Comparison of ENCODE assay signal across 9 cellular contexts in the genomic region with DNA sequence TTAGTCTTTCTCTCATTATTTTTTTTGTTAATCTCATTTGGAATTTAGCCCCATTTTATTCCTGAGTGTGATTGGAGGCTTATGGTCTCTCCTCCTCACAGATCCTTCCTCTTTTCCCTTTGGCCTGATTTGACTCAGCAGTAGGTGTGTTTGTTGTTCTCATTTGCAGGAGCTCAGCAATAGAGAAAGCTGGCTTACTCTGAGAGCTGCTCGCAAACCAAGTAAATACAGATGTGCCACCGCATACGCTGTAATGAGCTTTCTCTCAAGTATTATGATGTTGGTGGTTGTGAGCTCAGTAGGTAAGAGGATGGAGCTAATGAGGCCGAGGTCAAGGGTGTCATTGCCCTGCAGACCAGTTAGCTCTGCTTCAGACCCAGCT.
DNase-seq lines count a peak whose midpoint lies in the region; ATAC-seq and TF ChIP-seq lines count a peak whose summit lies in the region.
"Had no signal": no experiment of that assay in that cellular context is flagged by ENCODE, and none has a peak within 500 bp of the region (broad histone marks: within the 10 kb centered on the region; RNA-seq: fewer than 3 reads in every experiment).

No MANE protein-coding gene starts in this region.

- H3K9me2 ChIP-seq in OCI-LY1 (ENCODE audit: low read depth, low read length) (no peaks in the 10 kb centered on the region), GM23248 (ENCODE audit: insufficient read depth) (no peaks in the 10 kb centered on the region)

- TF ChIP-seq CTCF in OCI-LY1 (IDR thresholded peaks at IDR 0.05; ENCODE audit: low read length): no peak
- no peak for TF ChIP-seq CTCF in uterus (IDR thresholded peaks at IDR 0.05)
- TF ChIP-seq CTCF in ovary (IDR thresholded peaks at IDR 0.05): no peak

- H3K4me2 ChIP-seq in OCI-LY1 (ENCODE audit: low read length) (peak overlapping the region; percentile 60), GM23248 (ENCODE audit: unreplicated experiment) (no peak overlapping the region)
- H3K4me2 ChIP-seq: KMS-11 had no signal

- ATAC-seq in GM19025 (IDR thresholded peaks at IDR 0.05; ENCODE audit: low read depth, unreplicated experiment): peak; percentile 74
- ATAC-seq in HG03280 (IDR thresholded peaks at IDR 0.05; ENCODE audit: unreplicated experiment): peak; percentile 61
- ATAC-seq in GM19455 (IDR thresholded peaks at IDR 0.05; ENCODE audit: unreplicated experiment): no peak

- H4K20me1 ChIP-seq in OCI-LY1 (ENCODE audit: insufficient read depth, low read length): no peaks in the 10 kb centered on the region
- no peaks in the 10 kb centered on the region for H4K20me1 ChIP-seq in GM23248 (ENCODE audit: insufficient read depth)

- H3K36me3 ChIP-seq in OCI-LY1 (ENCODE audit: insufficient read depth, low read length): no peaks in the 10 kb centered on the region
- H3K36me3 ChIP-seq in GM23248 (ENCODE audit: low read depth): peaks cover 14% of the 10 kb centered on the region; the same call in 1 of the 2 replicates
- H3K36me3 ChIP-seq in uterus: no peaks in the 10 kb centered on the region
- H3K36me3 ChIP-seq in ovary: no peaks in the 10 kb centered on the region

- H3K79me2 ChIP-seq in OCI-LY1 (ENCODE audit: insufficient read depth, low read length) (no peaks in the 10 kb centered on the region), GM23248 (ENCODE audit: insufficient read depth) (no peaks in the 10 kb centered on the region)

- H3K9me3 ChIP-seq in OCI-LY1 (ENCODE audit: low read length) (no peaks in the 10 kb centered on the region), GM23248 (ENCODE audit: low read depth) (no peaks in the 10 kb centered on the region), uterus (no peaks in the 10 kb centered on the region), ovary (no peaks in the 10 kb centered on the region)

- no peak for TF ChIP-seq POLR2A in uterus (IDR thresholded peaks at IDR 0.05)
- no peak for TF ChIP-seq POLR2A in ovary (IDR thresholded peaks at IDR 0.05)

- in situ Hi-C loops in GM23248 (cut with MboI): no loop called here

- no peak overlapping the region for H3K4me3 ChIP-seq in OCI-LY1 (ENCODE audit: low read depth, low read length, poor library complexity, severe bottlenecking)
- no peak overlapping the region for H3K4me3 ChIP-seq in GM23248
- no peak overlapping the region for H3K4me3 ChIP-seq in uterus
- no peak overlapping the region for H3K4me3 ChIP-seq in ovary

- peak overlapping the region; percentile 57; the same call in 1 of the 2 replicates for H3K9ac ChIP-seq in OCI-LY1 (ENCODE audit: low read length)
- H3K9ac ChIP-seq in GM23248: no peak overlapping the region
- H3K9ac ChIP-seq: KMS-11 had no signal

- intact Hi-C loops in uterus (cut with DNase I; ENCODE audit: low total_unique reads): no loop called here
- intact Hi-C loops in ovary (cut with DNase I): no loop called here

- DNase-seq in renal cortical epithelial cell (ENCODE audit: low read depth) (peak; percentile 79), GM23248 (no peak), uterus (no peak), ovary (no peak)

- H3F3A ChIP-seq in OCI-LY1 (ENCODE audit: insufficient read depth, low read length) (no peaks in the 10 kb centered on the region), GM23248 (ENCODE audit: insufficient read depth) (no peaks in the 10 kb centered on the region)

- H3K27me3 ChIP-seq in OCI-LY1 (ENCODE audit: insufficient read depth, low read length) (no peaks in the 10 kb centered on the region), GM23248 (replicated peaks; ENCODE audit: insufficient read depth) (no peaks in the 10 kb centered on the region), uterus (no peaks in the 10 kb centered on the region), ovary (no peaks in the 10 kb centered on the region)

- H2AFZ ChIP-seq in OCI-LY1 (ENCODE audit: low read length) (no peak overlapping the region), GM23248 (no peak overlapping the region)

- no peak for TF ChIP-seq EP300 in ovary (IDR thresholded peaks at IDR 0.05)

- H3K4me1 ChIP-seq in OCI-LY1 (ENCODE audit: insufficient read depth, low read length, severe bottlenecking) (peaks cover 75% of the 10 kb centered on the region), GM23248 (ENCODE audit: insufficient read depth) (no peaks in the 10 kb centered on the region), uterus (no peaks in the 10 kb centered on the region), ovary (ENCODE audit: insufficient read depth) (peaks cover 2% of the 10 kb centered on the region)

- WGBS in GM23248 (ENCODE audit: low coverage in 1 of 2, low lambda C conversion rate in 2 of 2, missing lambda C conversion rate in 2 of 2), 2 experiments: 97 to 99% methylated on average over 4 of the region's 4 CpGs
- 85 to 93% (median 87%) methylated on average over 4 of the region's 4 CpGs for WGBS in ovary, 3 donors

- H3K27ac ChIP-seq in OCI-LY1 (ENCODE audit: low read depth, low read length, poor library complexity, severe bottlenecking) (peak overlapping the region; percentile 98), GM23248 (no peak overlapping the region), uterus (no peak overlapping the region), ovary (no peak overlapping the region)
- H3K27ac ChIP-seq: KMS-11 had no signal
